In genomic region chr17:80036715-80037477, GRCh38 we compare ENCODE assay signal across 8 cellular contexts. TPM values are rescaled to one million over a fixed set of nuclear protein-coding genes. Genes with fewer than 3 reads are reported as not detected.
DNase-seq lines count a peak whose midpoint lies in the region; ATAC-seq, FAIRE-seq and TF ChIP-seq lines count a peak whose summit lies in the region.

No MANE protein-coding gene starts in this region.

- H3K4me1 Mint-ChIP-seq in activated naive CD4-positive, alpha-beta T cell treated with anti-CD3 and anti-CD28 coated beads, Interleukin-2, amount 50 U/mL, for 24 hours = peaks cover 8% of the 10 kb centered on the region

- peaks cover 0 to 4% (median 0%) of the 10 kb centered on the region in 3 donors for H3K4me1 ChIP-seq in pancreas

- H3K4me3 ChIP-seq in pancreas = peak overlapping the region; percentile 29 to 89 (median 79)

- 1% methylated on average over 42 to 52 of the region's 52 CpGs for WGBS in pancreas, 2 donors

- H3K9me3 ChIP-seq in pancreas = no peaks in the 10 kb centered on the region

- no peak for FAIRE-seq in pancreas (lab: Jason Lieb, UNC)

- no peaks in the 10 kb centered on the region for H3K36me3 Mint-ChIP-seq in activated naive CD4-positive, alpha-beta T cell treated with anti-CD3 and anti-CD28 coated beads, Interleukin-2, amount 50 U/mL, for 24 hours

- ATAC-seq in Right ventricle myocardium superior (ENCODE audit: poor library complexity) = peak; percentile 29
- peak; percentile 15 to 35 (median 21) for ATAC-seq in pancreas

- intact Hi-C loops in Right ventricle myocardium superior (cut with DNase I) = no loop called here
- intact Hi-C loops in pancreas (cut with DNase I) = no loop called here

- H3K36me3 ChIP-seq in pancreas = no peaks in the 10 kb centered on the region

- no peak for TF ChIP-seq CTCF in pancreas (IDR thresholded peaks at IDR 0.05)

- no peaks in the 10 kb centered on the region for H3K27me3 ChIP-seq in pancreas

- peak overlapping the region; percentile 84 to 90 (median 86) for H3K27ac ChIP-seq in pancreas

- peak; percentile 58 for DNase-seq in NCI-H2171 treated with DMSO at 0.1 percent for 48 hours (lab: John Stamatoyannopoulos, UW)
- DNase-seq in NCI-H2171 (lab: John Stamatoyannopoulos, UW) = no peak
- peak; percentile 81 for DNase-seq in NCI-H82 (lab: John Stamatoyannopoulos, UW)
- DNase-seq in Right ventricle myocardium superior = no peak
- peak in 2 of 6 donors; percentile 68 to 78 for DNase-seq in pancreas
- no peak for DNase-seq in HCEC 1CT
- no peak for DNase-seq in NCI-H1694 (lab: John Stamatoyannopoulos, UW)

- peaks cover 5% of the 10 kb centered on the region for H3K27me3 Mint-ChIP-seq in activated naive CD4-positive, alpha-beta T cell treated with anti-CD3 and anti-CD28 coated beads, Interleukin-2, amount 50 U/mL, for 24 hours

- peak overlapping the region; percentile 84 for H3K27ac Mint-ChIP-seq in activated naive CD4-positive, alpha-beta T cell treated with anti-CD3 and anti-CD28 coated beads, Interleukin-2, amount 50 U/mL, for 24 hours

- peak overlapping the region; percentile 90 for H3K4me3 Mint-ChIP-seq in activated naive CD4-positive, alpha-beta T cell treated with anti-CD3 and anti-CD28 coated beads, Interleukin-2, amount 50 U/mL, for 24 hours

- no peaks in the 10 kb centered on the region for H3K9me3 Mint-ChIP-seq in activated naive CD4-positive, alpha-beta T cell treated with anti-CD3 and anti-CD28 coated beads, Interleukin-2, amount 50 U/mL, for 24 hours

RNA-seq across cellular contexts. Expression of gene CCDC40, which starts 0.5 kb away (rescaled TPM):
- 4.5 TPM for total RNA-seq in Right ventricle myocardium superior
- 1 to 10 TPM; 1.9 to 6.2 (median 3.1) TPM for total RNA-seq in pancreas
- polyA plus RNA-seq in pancreas = 10 to 100 TPM in 1 of 2 donors, 1 to 10 TPM in 1; 3.5 to 12.3 TPM

RNA-seq across cellular contexts. Expression of gene TBC1D16, which starts 1.2 kb away (rescaled TPM):
- total RNA-seq in Right ventricle myocardium superior (14.0 TPM), pancreas (10 to 100 TPM; 17.1 to 31.4 (median 22.6) TPM)
- polyA plus RNA-seq in pancreas = 10 to 100 TPM in 1 of 2 donors, 1 to 10 TPM in 1; 4.9 to 14.9 TPM

Comparison
In these comparisons a context has a peak if more than half of its experiments do, and no peak if none do; other contexts are left out.
1. DNase-seq: peak in NCI-H2171 treated with DMSO at 0.1 percent for 48 hours (single experiment) and NCI-H82 (single experiment); none in NCI-H2171 (single experiment), Right ventricle myocardium superior (single experiment), HCEC 1CT (single experiment) and NCI-H1694 (single experiment).